In genomic region chr17:42253173-42253545, GRCh38 we compare ENCODE assay signal across 14 cellular contexts. TPM values are rescaled to one million over a fixed set of nuclear protein-coding genes. Genes with fewer than 3 reads are reported as not detected.
DNase-seq lines count a peak whose midpoint lies in the region; ATAC-seq, FAIRE-seq and TF ChIP-seq lines count a peak whose summit lies in the region.
"Had no signal": no experiment of that assay in that cellular context is flagged by ENCODE, and none has a peak within 500 bp of the region (broad histone marks: within the 10 kb centered on the region; RNA-seq: fewer than 3 reads in every experiment).

No MANE protein-coding gene starts in this region.

- no peak overlapping the region for H3K9ac ChIP-seq in GM23248
- H3K9ac ChIP-seq: BLaER1 had no signal

- POLR2A ChIA-PET in A549 (lab: Yijun Ruan, JAX) = interaction anchor here (0.6 kb wide), 1 partner anchor 21 kb away, joined by 8 read pairs; no protein-coding TSS in a partner anchor

- peak overlapping the region; percentile 84 for H3K27ac Mint-ChIP-seq in activated T-helper 2 cell treated with anti-CD3 and anti-CD28 coated beads, Interferon-gamma antibody, Interleukin-2, Interleukin-4, amounts not matched to agents 10 μg/mL and 5 μg/mL and 100 μg/mL, durations not matched to agents 14 hours and 24 hours and 36 hours
- H3K27ac Mint-ChIP-seq: progenitor cell of endocrine pancreas had no signal

- ATAC-seq in A549 (no peak), HG03135 (IDR thresholded peaks at IDR 0.05; ENCODE audit: unreplicated experiment) (no peak)

- peaks cover 29% of the 10 kb centered on the region for H3K36me3 Mint-ChIP-seq in activated T-helper 2 cell treated with anti-CD3 and anti-CD28 coated beads, Interferon-gamma antibody, Interleukin-2, Interleukin-4, amounts not matched to agents 10 μg/mL and 5 μg/mL and 100 μg/mL, durations not matched to agents 14 hours and 24 hours and 36 hours (ENCODE audit: low read depth)

- peaks cover 66% of the 10 kb centered on the region for H3K79me2 ChIP-seq in GM23248 (ENCODE audit: insufficient read depth)

- H2AFZ ChIP-seq in GM23248 = no peak overlapping the region

- H3K4me2 ChIP-seq in A549 = peak overlapping the region; percentile 65
- H3K4me2 ChIP-seq in GM23248 (ENCODE audit: unreplicated experiment) = no peak overlapping the region
- H3K4me2 ChIP-seq: BLaER1 had no signal

- H3K9me3 ChIP-seq in A549 (no peaks in the 10 kb centered on the region), GM23248 (ENCODE audit: low read depth) (no peaks in the 10 kb centered on the region)
- H3K9me3 ChIP-seq: BLaER1, Peyer's patch had no signal

- H3K4me1 ChIP-seq in A549 (peaks cover 67% of the 10 kb centered on the region), GM23248 (ENCODE audit: insufficient read depth) (peaks cover 23% of the 10 kb centered on the region)

- H3K4me1 Mint-ChIP-seq in activated T-helper 2 cell treated with anti-CD3 and anti-CD28 coated beads, Interferon-gamma antibody, Interleukin-2, Interleukin-4, amounts not matched to agents 10 μg/mL and 5 μg/mL and 100 μg/mL, durations not matched to agents 14 hours and 24 hours and 36 hours (ENCODE audit: low read depth) = peaks cover 51% of the 10 kb centered on the region

- intact Hi-C loops in activated T-helper 2 cell treated with anti-CD3 and anti-CD28 coated beads, Interferon-gamma antibody, Interleukin-2, Interleukin-4, amounts not matched to agents 10 μg/mL and 5 μg/mL and 100 μg/mL, durations not matched to agents 14 hours and 24 hours and 36 hours (cut with micrococcal nuclease) = no loop called here

- H3K36me3 ChIP-seq in GM23248 (ENCODE audit: low read depth) = no peaks in the 10 kb centered on the region
- H3K36me3 ChIP-seq: BLaER1, Peyer's patch had no signal

- peak overlapping the region; percentile 67 to 76 for H3K27ac ChIP-seq in A549
- H3K27ac ChIP-seq in GM23248 = peak overlapping the region; percentile 16; the same call in 1 of the 2 replicates
- H3K27ac ChIP-seq: BLaER1, Peyer's patch had no signal

- H3K9me2 ChIP-seq in GM23248 (ENCODE audit: insufficient read depth) = no peaks in the 10 kb centered on the region

- in situ Hi-C loops in GM23248 (cut with MboI) = no loop called here

- H3K4me3 Mint-ChIP-seq in activated T-helper 2 cell treated with anti-CD3 and anti-CD28 coated beads, Interferon-gamma antibody, Interleukin-2, Interleukin-4, amounts not matched to agents 10 μg/mL and 5 μg/mL and 100 μg/mL, durations not matched to agents 14 hours and 24 hours and 36 hours (ENCODE audit: low read depth) = no peak overlapping the region

- TF ChIP-seq EP300 in A549 (IDR thresholded peaks at IDR 0.05) = no peak

- FAIRE-seq in A549 (lab: Jason Lieb, UNC) = no peak

- no peaks in the 10 kb centered on the region for H3K27me3 Mint-ChIP-seq in activated T-helper 2 cell treated with anti-CD3 and anti-CD28 coated beads, Interferon-gamma antibody, Interleukin-2, Interleukin-4, amounts not matched to agents 10 μg/mL and 5 μg/mL and 100 μg/mL, durations not matched to agents 14 hours and 24 hours and 36 hours (ENCODE audit: low read depth)
- H3K27me3 Mint-ChIP-seq: progenitor cell of endocrine pancreas had no signal

- no peak for TF ChIP-seq POLR2A in A549 (IDR thresholded peaks at IDR 0.05; ENCODE audit: low read length)

- TF ChIP-seq RAD21 in A549 (conservative IDR thresholded peaks at IDR 0.05 in 1 of 2, IDR thresholded peaks at IDR 0.05 in 1 of 2) = no peak

- H3K4me3 ChIP-seq in A549 (no peak overlapping the region), GM23248 (no peak overlapping the region)
- H3K4me3 ChIP-seq: BLaER1, Peyer's patch had no signal

- 0 out of 2 replicates have a peak, but pooled peaks cover 7% of the 10 kb centered on the region for H4K20me1 ChIP-seq in GM23248 (ENCODE audit: insufficient read depth)

- no peak for TF ChIP-seq CTCF in A549 (IDR thresholded peaks at IDR 0.05)

- no peaks in the 10 kb centered on the region for H3K9me3 Mint-ChIP-seq in activated T-helper 2 cell treated with anti-CD3 and anti-CD28 coated beads, Interferon-gamma antibody, Interleukin-2, Interleukin-4, amounts not matched to agents 10 μg/mL and 5 μg/mL and 100 μg/mL, durations not matched to agents 14 hours and 24 hours and 36 hours

- H3F3A ChIP-seq in GM23248 (ENCODE audit: insufficient read depth) = peaks cover 22% of the 10 kb centered on the region

- no peaks in the 10 kb centered on the region for H3K27me3 ChIP-seq in GM23248 (replicated peaks; ENCODE audit: insufficient read depth)
- H3K27me3 ChIP-seq: BLaER1, Peyer's patch had no signal

- no peak for DNase-seq in A549 (ENCODE audit: low read depth in 1 of 2, low spot score in 1 of 2)
- DNase-seq in GM23248 = no peak
- no peak for DNase-seq in activated T-helper 2 cell treated with anti-CD3 and anti-CD28 coated beads, Interferon-gamma antibody, Interleukin-2, Interleukin-4, amounts not matched to agents 10 μg/mL and 5 μg/mL and 100 μg/mL, durations not matched to agents 14 hours and 24 hours and 36 hours (ENCODE audit: low spot score)
- DNase-seq in middle frontal gyrus (ENCODE audit: extremely low spot score, low spot score) = peak; percentile 20
- DNase-seq in NCI-H2227 treated with DMSO at 0.1 percent for 48 hours (lab: John Stamatoyannopoulos, UW) = no peak
- DNase-seq in UCSD-AML1 (lab: John Stamatoyannopoulos, UW; ENCODE audit: unreplicated experiment) = no peak
- no peak for DNase-seq in LoVo (ENCODE audit: low spot score)
- DNase-seq: mesendoderm; Peyer's patch; stimulated activated naive CD4-positive, alpha-beta T cell; T1000 had no signal

- CTCF ChIA-PET in A549 (lab: Yijun Ruan, JAX) = interaction anchor here (0.6 to 3.4 kb wide), 4 partner anchors 31 to 239 kb away, joined by 3 to 13 read pairs (median 3); partner anchors contain the start of gene KCNH4

TF ChIP-seq in A549, 52 proteins besides CTCF, POLR2A, EP300 and RAD21 (continues in another document):
- no peak for TF ChIP-seq POLR2AphosphoS2 (conservative IDR thresholded peaks at IDR 0.05; ENCODE audit: low read length)
- no peak for TF ChIP-seq HOXB5 (CRISPR knock-in tag; IDR thresholded peaks at IDR 0.05)
- no peak; the same call in 1 of the 2 replicates for TF ChIP-seq MAX (IDR thresholded peaks at IDR 0.05)
- TF ChIP-seq HOXA7 (CRISPR knock-in tag; IDR thresholded peaks at IDR 0.05) = no peak
- no peak for TF ChIP-seq CBX8 (IDR thresholded peaks at IDR 0.05)
- TF ChIP-seq MAZ (IDR thresholded peaks at IDR 0.05; ENCODE audit: borderline replicate concordance, low read depth, low read length) = no peak
- no peak; the same call in 1 of the 2 replicates for TF ChIP-seq FOSL2 (IDR thresholded peaks at IDR 0.05)
- TF ChIP-seq FOSL2 (CRISPR knock-in tag; IDR thresholded peaks at IDR 0.05) = no peak
- TF ChIP-seq EHMT2 (IDR thresholded peaks at IDR 0.05; ENCODE audit: low read depth) = no peak
- no peak for TF ChIP-seq TP53 (CRISPR knock-in tag; IDR thresholded peaks at IDR 0.05)
- TF ChIP-seq KDM1A (IDR thresholded peaks at IDR 0.05; ENCODE audit: low read depth) = no peak
- TF ChIP-seq ESRRA (IDR thresholded peaks at IDR 0.05; ENCODE audit: borderline replicate concordance, low read length) = no peak
- no peak for TF ChIP-seq ZC3H11A (IDR thresholded peaks at IDR 0.05)
- no peak for TF ChIP-seq RCOR1 (IDR thresholded peaks at IDR 0.05; ENCODE audit: low read depth, low read length)
- TF ChIP-seq PHF8 (IDR thresholded peaks at IDR 0.05; ENCODE audit: borderline replicate concordance, low read depth) = no peak

RNA-seq across cellular contexts. Expression of gene STAT5B, which starts 23.0 kb away (rescaled TPM):
- 37.6 and 51.7 TPM in 2 replicates for polyA plus RNA-seq in A549 (2011; rRNA removed)
- 24.8 and 30.3 TPM in 2 replicates for polyA plus RNA-seq in A549 (2012; cell fraction: cytosol; rRNA removed)
- polyA plus RNA-seq in A549 (2012; cell fraction: nucleus; rRNA removed) = 66.8 and 69.5 TPM in 2 replicates
- 29.4 to 33.1 TPM (median 31.2 TPM) in 3 replicates for polyA plus RNA-seq in A549 (2017; fragmentation: RNase III; extraction: RNeasy Plus Mini Kit Qiagen cat#74134 plus additional on column Dnase treatment)
- 41.5 and 41.7 TPM in 2 replicates for polyA minus RNA-seq in A549 (2011; rRNA and poly(A)+ RNA removed)
- 21.8 and 23.5 TPM in 2 replicates for total RNA-seq in GM23248 (2014; rRNA removed; shearing (Covaris generic))
- 11.9 and 13.8 TPM in 2 replicates for polyA plus RNA-seq in GM23248 (2016; fragmentation: Nextera tagmentation; extraction: Ambion mirVana)
- total RNA-seq in activated T-helper 2 cell treated with anti-CD3 and anti-CD28 coated beads, Interferon-gamma antibody, Interleukin-2, Interleukin-4, amounts not matched to agents 10 μg/mL and 5 μg/mL and 100 μg/mL, durations not matched to agents 14 hours and 24 hours and 36 hours = 162 and 164 TPM in 2 replicates

RNA-seq across cellular contexts. Expression of gene STAT5A, which starts 35.1 kb away (rescaled TPM):
- polyA plus RNA-seq in A549 (2011; rRNA removed) (2.2 and 3.1 TPM in 2 replicates), A549 (2017; fragmentation: RNase III; extraction: RNeasy Plus Mini Kit Qiagen cat#74134 plus additional on column Dnase treatment) (3.9 to 4.4 TPM (median 4.0 TPM) in 3 replicates), GM23248 (2016; fragmentation: Nextera tagmentation; extraction: Ambion mirVana) (6.7 and 6.8 TPM in 2 replicates)
- 2.6 and 3.3 TPM in 2 replicates for polyA plus RNA-seq in A549 (2012; cell fraction: cytosol; rRNA removed)
- polyA plus RNA-seq in A549 (2012; cell fraction: nucleus; rRNA removed) = 5.6 and 7.9 TPM in 2 replicates
- 2.9 and 4.3 TPM in 2 replicates for polyA minus RNA-seq in A549 (2011; rRNA and poly(A)+ RNA removed)
- 21.2 and 26.3 TPM in 2 replicates for total RNA-seq in GM23248 (2014; rRNA removed; shearing (Covaris generic))
- 288 and 302 TPM in 2 replicates for total RNA-seq in activated T-helper 2 cell treated with anti-CD3 and anti-CD28 coated beads, Interferon-gamma antibody, Interleukin-2, Interleukin-4, amounts not matched to agents 10 μg/mL and 5 μg/mL and 100 μg/mL, durations not matched to agents 14 hours and 24 hours and 36 hours

RNA-seq across cellular contexts. Expression of gene GHDC, which starts 58.9 kb away (rescaled TPM):
- polyA plus RNA-seq in A549 (2011; rRNA removed) (12.3 and 14.2 TPM in 2 replicates), A549 (2017; fragmentation: RNase III; extraction: RNeasy Plus Mini Kit Qiagen cat#74134 plus additional on column Dnase treatment) (19.4 to 25.7 TPM (median 23.4 TPM) in 3 replicates), GM23248 (2016; fragmentation: Nextera tagmentation; extraction: Ambion mirVana) (11.1 and 13.0 TPM in 2 replicates)
- polyA plus RNA-seq in A549 (2012; cell fraction: cytosol; rRNA removed) = 10.2 and 15.0 TPM in 2 replicates
- polyA plus RNA-seq in A549 (2012; cell fraction: nucleus; rRNA removed) = 32.5 and 54.6 TPM in 2 replicates
- 13.2 and 13.7 TPM in 2 replicates for polyA minus RNA-seq in A549 (2011; rRNA and poly(A)+ RNA removed)
- total RNA-seq in GM23248 (2014; rRNA removed; shearing (Covaris generic)) = 25.0 and 27.6 TPM in 2 replicates
- 16.5 and 17.6 TPM in 2 replicates for total RNA-seq in activated T-helper 2 cell treated with anti-CD3 and anti-CD28 coated beads, Interferon-gamma antibody, Interleukin-2, Interleukin-4, amounts not matched to agents 10 μg/mL and 5 μg/mL and 100 μg/mL, durations not matched to agents 14 hours and 24 hours and 36 hours

Comparison
In these comparisons a context has a peak if more than half of its experiments do, and no peak if none do; other contexts are left out.
1. RNA of gene STAT5A, which starts 35.1 kb away (total RNA-seq): 288 to 302 TPM in activated T-helper 2 cell treated with anti-CD3 and anti-CD28 coated beads, Interferon-gamma antibody, Interleukin-2, Interleukin-4, amounts not matched to agents 10 μg/mL and 5 μg/mL and 100 μg/mL, durations not matched to agents 14 hours and 24 hours and 36 hours; 21.2 to 26.3 TPM in GM23248; every median in the first group is over 10 times any median in the second.